In the genomic region with DNA sequence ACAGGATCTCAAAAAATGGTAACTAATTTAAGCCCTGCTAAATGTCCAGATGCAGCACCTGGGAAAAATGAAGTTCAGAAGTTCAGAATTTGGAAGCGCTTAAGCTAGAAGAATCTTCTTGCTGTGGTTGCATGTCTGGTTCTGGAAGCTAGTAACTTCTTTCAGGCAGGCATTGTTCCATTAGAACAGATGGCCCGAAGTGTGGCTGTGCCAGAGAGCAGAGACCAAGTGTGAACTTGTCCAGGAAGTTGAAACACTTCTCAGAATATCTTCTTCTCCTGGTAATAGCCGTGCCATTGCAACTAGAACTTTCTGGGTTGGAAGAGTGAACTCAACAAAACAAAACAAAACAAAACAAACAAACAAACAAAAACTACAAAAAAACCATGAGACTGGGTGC, we compare ENCODE assay signal across 20 cellular contexts.
DNase-seq lines count a peak whose midpoint lies in the region; ATAC-seq and TF ChIP-seq lines count a peak whose summit lies in the region.
"Had no signal": no experiment of that assay in that cellular context is flagged by ENCODE, and none has a peak within 500 bp of the region (broad histone marks: within the 10 kb centered on the region; RNA-seq: fewer than 3 reads in every experiment).

No MANE protein-coding gene starts in this region.

- peak overlapping the region in 8 of 12 donors; percentile 1 to 64 (median 18) for H3K27ac ChIP-seq in heart left ventricle
- H3K27ac ChIP-seq in neural progenitor cell: no peak overlapping the region
- H3K27ac ChIP-seq in aorta (ENCODE audit: low read depth in 1 of 2, low read length in 2 of 2): no peak overlapping the region
- H3K27ac ChIP-seq in Karpas-422 (ENCODE audit: low read length): no peak overlapping the region
- H3K27ac ChIP-seq: BLaER1, KMS-11, SJSA1, stomach had no signal

- peaks cover 0 to 74% (median 53%) of the 10 kb centered on the region in 12 donors for H3K4me1 ChIP-seq in heart left ventricle
- H3K4me1 ChIP-seq in neural progenitor cell: no peaks in the 10 kb centered on the region
- H3K4me1 ChIP-seq in aorta (ENCODE audit: control insufficient read depth in 1 of 2, insufficient read depth in 2 of 2, low read length in 2 of 2): peaks cover 6 to 18% of the 10 kb centered on the region in 2 donors
- no peaks in the 10 kb centered on the region for H3K4me1 ChIP-seq in Karpas-422 (ENCODE audit: low read length)
- H3K4me1 ChIP-seq: BLaER1 had no signal

- DNase-seq in Right ventricle myocardium inferior (ENCODE audit: missing footprints): no peak
- no peak for DNase-seq in cardiac septum (ENCODE audit: low spot score)
- peak in 4 of 5 donors; percentile 28 to 61 (median 38) for DNase-seq in heart left ventricle
- DNase-seq in neural progenitor cell (ENCODE audit: low spot score): no peak
- DNase-seq in aorta: no peak
- DNase-seq in Karpas-422: no peak
- DNase-seq in effector memory CD8-positive, alpha-beta T cell: no peak
- no peak for DNase-seq in NK-92 treated with Interleukin-12 subunit alpha and Interleukin-12 subunit beta, amount 100 ng/mL, for 24 hours (lab: John Stamatoyannopoulos, UW)
- DNase-seq: activated B cell treated with CpG ODN at 0.5 μM for 24 hours; activated CD8-positive, alpha-beta T cell treated with anti-CD3 and anti-CD28 coated beads, Interleukin-2, amount 10 ng/mL, durations not matched to agents 7 days and 5 days; activated naive CD4-positive, alpha-beta T cell treated with anti-CD3 and anti-CD28 coated beads, Interleukin-2, amount 50 U/mL, for 16 hours; activated T-cell treated with anti-CD3 and anti-CD28 coated beads, Interleukin-2, amount 50 U/mL, for 24 hours; NCI-H1105 treated with DMSO at 0.1 percent for 48 hours; small intestine; stimulated activated CD4-positive, alpha-beta T cell treated with anti-CD3 and anti-CD28 coated beads, Interleukin-4, amount 100 ng/mL, for 24 hours; stomach; T-helper 2 cell had no signal

- H3K9me3 Mint-ChIP-seq in neural progenitor cell: no peaks in the 10 kb centered on the region
- no peaks in the 10 kb centered on the region for H3K9me3 Mint-ChIP-seq in effector memory CD8-positive, alpha-beta T cell
- H3K9me3 Mint-ChIP-seq: activated T-cell treated with anti-CD3 and anti-CD28 coated beads, Interleukin-2, amount 50 U/mL, for 24 hours had no signal

- H3K4me2 ChIP-seq in neural progenitor cell (no peak overlapping the region), Karpas-422 (ENCODE audit: low read depth, low read length, poor library complexity, severe bottlenecking) (no peak overlapping the region)
- H3K4me2 ChIP-seq: BLaER1, KMS-11 had no signal

- intact Hi-C loops in Right ventricle myocardium inferior (cut with DNase I): loop anchor here (5.0 kb wide), 1 partner anchor 38 kb away; no protein-coding TSS in a partner anchor
- intact Hi-C loops in cardiac septum (cut with DNase I): loop anchor here (1.0 kb wide), 1 partner anchor 27 kb away; no protein-coding TSS in a partner anchor
- intact Hi-C loops in heart left ventricle (cut with DNase I): no loop called here
- intact Hi-C loops in aorta (cut with DNase I): no loop called here

- peaks cover 7% of the 10 kb centered on the region for H3K4me1 Mint-ChIP-seq in neural progenitor cell
- no peaks in the 10 kb centered on the region for H3K4me1 Mint-ChIP-seq in effector memory CD8-positive, alpha-beta T cell (ENCODE audit: low read depth in 2 of 2)
- H3K4me1 Mint-ChIP-seq: activated B cell treated with CpG ODN at 0.5 μM for 24 hours had no signal

- no peaks in the 10 kb centered on the region for H3F3A ChIP-seq in neural progenitor cell (ENCODE audit: low read depth)

- no peaks in the 10 kb centered on the region for H3K9me2 ChIP-seq in Karpas-422 (replicated peaks; ENCODE audit: insufficient read depth, low read length)

- no peaks in the 10 kb centered on the region for H3K36me3 Mint-ChIP-seq in neural progenitor cell
- no peaks in the 10 kb centered on the region for H3K36me3 Mint-ChIP-seq in effector memory CD8-positive, alpha-beta T cell (ENCODE audit: insufficient read depth)

- peaks cover 2% of the 10 kb centered on the region for H3K27me3 Mint-ChIP-seq in neural progenitor cell (ENCODE audit: insufficient read depth, low read depth)
- H3K27me3 Mint-ChIP-seq in effector memory CD8-positive, alpha-beta T cell: no peaks in the 10 kb centered on the region
- H3K27me3 Mint-ChIP-seq: activated T-cell treated with anti-CD3 and anti-CD28 coated beads, Interleukin-2, amount 50 U/mL, for 24 hours had no signal

- H3K9ac ChIP-seq in neural progenitor cell (no peak overlapping the region), Karpas-422 (ENCODE audit: low read length) (no peak overlapping the region)
- H3K9ac ChIP-seq: BLaER1, KMS-11 had no signal

- H3K4me3 Mint-ChIP-seq in neural progenitor cell: no peak overlapping the region
- H3K4me3 Mint-ChIP-seq in effector memory CD8-positive, alpha-beta T cell: no peak overlapping the region
- H3K4me3 Mint-ChIP-seq: activated B cell treated with CpG ODN at 0.5 μM for 24 hours; activated CD8-positive, alpha-beta T cell treated with anti-CD3 and anti-CD28 coated beads, Interleukin-2, amount 10 ng/mL, durations not matched to agents 7 days and 5 days; activated T-cell treated with anti-CD3 and anti-CD28 coated beads, Interleukin-2, amount 50 U/mL, for 24 hours had no signal

- peak; percentile 77 for ATAC-seq in Right ventricle myocardium inferior
- ATAC-seq in heart left ventricle: peak; percentile 30 to 82 (median 74)
- ATAC-seq in aorta (ENCODE audit: low FRiP score): peak; percentile 67
- ATAC-seq in effector memory CD8-positive, alpha-beta T cell (replicated peaks): no peak
- ATAC-seq: activated CD8-positive, alpha-beta T cell treated with anti-CD3 and anti-CD28 coated beads, Interleukin-2, amount 10 ng/mL, durations not matched to agents 7 days and 5 days had no signal

- TF ChIP-seq POLR2A in heart left ventricle (IDR thresholded peaks at IDR 0.05): no peak

- H3K27me3 ChIP-seq in heart left ventricle (no peaks in the 10 kb centered on the region), neural progenitor cell (no peaks in the 10 kb centered on the region), aorta (ENCODE audit: control insufficient read depth in 1 of 2, insufficient read depth in 2 of 2, low read length in 1 of 2) (no peaks in the 10 kb centered on the region), Karpas-422 (ENCODE audit: low read length) (no peaks in the 10 kb centered on the region)
- H3K27me3 ChIP-seq: BLaER1, SJSA1, stomach had no signal

- H2AFZ ChIP-seq in neural progenitor cell (replicated peaks) (peak overlapping the region; percentile 46), Karpas-422 (ENCODE audit: low read length) (no peak overlapping the region)

- no peaks in the 10 kb centered on the region for H3K9me3 ChIP-seq in heart left ventricle
- H3K9me3 ChIP-seq in neural progenitor cell (ENCODE audit: low read depth): no peaks in the 10 kb centered on the region
- no peaks in the 10 kb centered on the region for H3K9me3 ChIP-seq in aorta (ENCODE audit: control insufficient read depth, low read length)
- H3K9me3 ChIP-seq in Karpas-422 (ENCODE audit: low read length): no peaks in the 10 kb centered on the region
- H3K9me3 ChIP-seq: BLaER1, SJSA1, stomach had no signal

- TF ChIP-seq CTCF in heart left ventricle (IDR thresholded peaks at IDR 0.05) (no peak), neural progenitor cell (IDR thresholded peaks at IDR 0.05) (no peak)

- no peaks in the 10 kb centered on the region for H4K20me1 ChIP-seq in neural progenitor cell (ENCODE audit: low read depth)
- no peaks in the 10 kb centered on the region for H4K20me1 ChIP-seq in Karpas-422 (ENCODE audit: insufficient read depth, low read depth, low read length)
- H4K20me1 ChIP-seq: BLaER1 had no signal

- no peak overlapping the region for H3K27ac Mint-ChIP-seq in neural progenitor cell
- H3K27ac Mint-ChIP-seq in effector memory CD8-positive, alpha-beta T cell: no peak overlapping the region
- H3K27ac Mint-ChIP-seq: activated B cell treated with CpG ODN at 0.5 μM for 24 hours; activated CD8-positive, alpha-beta T cell treated with anti-CD3 and anti-CD28 coated beads, Interleukin-2, amount 10 ng/mL, durations not matched to agents 7 days and 5 days; activated T-cell treated with anti-CD3 and anti-CD28 coated beads, Interleukin-2, amount 50 U/mL, for 24 hours had no signal

- H3K79me2 ChIP-seq in neural progenitor cell (ENCODE audit: low read depth) (no peaks in the 10 kb centered on the region), Karpas-422 (ENCODE audit: low read length) (no peaks in the 10 kb centered on the region)

- no peaks in the 10 kb centered on the region for H3K36me3 ChIP-seq in heart left ventricle
- no peaks in the 10 kb centered on the region for H3K36me3 ChIP-seq in neural progenitor cell
- H3K36me3 ChIP-seq in aorta (ENCODE audit: control insufficient read depth in 1 of 2, insufficient read depth in 2 of 2, low read length in 1 of 2): no peaks in the 10 kb centered on the region
- H3K36me3 ChIP-seq in Karpas-422 (ENCODE audit: insufficient read depth, low read length): no peaks in the 10 kb centered on the region
- H3K36me3 ChIP-seq: BLaER1, SJSA1, stomach had no signal

- WGBS in heart left ventricle, 4 donors: 45 to 51% (median 49%) methylated on average over 3 of the region's 3 CpGs
- WGBS in aorta, 2 donors: 0 to 48% methylated on average over 3 of the region's 3 CpGs

- H3K4me3 ChIP-seq in heart left ventricle (no peak overlapping the region), neural progenitor cell (no peak overlapping the region), aorta (ENCODE audit: low read length in 2 of 2) (no peak overlapping the region), Karpas-422 (ENCODE audit: low read length) (no peak overlapping the region)
- H3K4me3 ChIP-seq: BLaER1, SJSA1, stomach had no signal

Comparison
In these comparisons a context has a peak if more than half of its experiments do, and no peak if none do; other contexts are left out.
1. DNase-seq: peak in heart left ventricle (4 of 5); none in Right ventricle myocardium inferior (single experiment), cardiac septum (single experiment), neural progenitor cell (single experiment), aorta (0 of 2), Karpas-422 (single experiment), effector memory CD8-positive, alpha-beta T cell (0 of 3) and NK-92 treated with Interleukin-12 subunit alpha and Interleukin-12 subunit beta, amount 100 ng/mL, for 24 hours (single experiment).
2. intact Hi-C loops: an anchor here in Right ventricle myocardium inferior (5.0 kb wide) and cardiac septum (1.0 kb wide); none called in heart left ventricle and aorta.
3. H3K27ac ChIP-seq: peak in heart left ventricle (8 of 12); none in neural progenitor cell (single experiment), aorta (0 of 2) and Karpas-422 (single experiment).